Comparison of ENCODE assay signal across 27 cellular contexts in genomic region chr10:15797346-15797745, GRCh38.
"Had no signal": no experiment of that assay in that cellular context is flagged by ENCODE, and none has a peak within 500 bp of the region (broad histone marks: within the 10 kb centered on the region; RNA-seq: fewer than 3 reads in every experiment).

No MANE protein-coding gene starts in this region.

- H3K9me3 ChIP-seq: SJCRH30, SK-N-SH had no signal

- H3K4me3 ChIP-seq: Peyer's patch, SJCRH30 had no signal

- H3K4me1 ChIP-seq: Peyer's patch, SJCRH30 had no signal

- H3K27me3 ChIP-seq: Peyer's patch, SJCRH30 had no signal

- ATAC-seq: activated CD8-positive, alpha-beta T cell treated with anti-CD3 and anti-CD28 coated beads, Interleukin-2, amount 10 ng/mL, durations not matched to agents 7 days and 5 days; WTC11 had no signal

- H3K27ac Mint-ChIP-seq: activated CD8-positive, alpha-beta T cell treated with anti-CD3 and anti-CD28 coated beads, Interleukin-2, amount 10 ng/mL, durations not matched to agents 7 days and 5 days; activated naive CD8-positive, alpha-beta T cell; activated T-cell treated with anti-CD3 and anti-CD28 coated beads, Interleukin-2, amount 50 U/mL, for 24 hours; brain; T-helper 2 cell treated with Interferon-gamma antibody and Interleukin-4, amounts not matched to agents 5 μg/mL and 100 μg/mL, for 36 hours; WTC11 had no signal

- H3K27me3 Mint-ChIP-seq: activated naive CD8-positive, alpha-beta T cell; activated T-cell treated with anti-CD3 and anti-CD28 coated beads, Interleukin-2, amount 50 U/mL, for 24 hours; brain; central memory CD8-positive, alpha-beta T cell had no signal

- H3K36me3 Mint-ChIP-seq: WTC11 had no signal

- H3K27ac ChIP-seq: Peyer's patch, RWPE1, SJCRH30 had no signal

- H3K4me2 ChIP-seq: SK-N-SH had no signal

- H3K9ac ChIP-seq: SK-N-SH had no signal

- H3K4me3 Mint-ChIP-seq: activated CD8-positive, alpha-beta T cell treated with anti-CD3 and anti-CD28 coated beads, Interleukin-2, amount 10 ng/mL, durations not matched to agents 7 days and 5 days; activated naive CD8-positive, alpha-beta T cell; activated T-cell treated with anti-CD3 and anti-CD28 coated beads, Interleukin-2, amount 50 U/mL, for 24 hours; brain; central memory CD8-positive, alpha-beta T cell; T-helper 2 cell treated with Interferon-gamma antibody and Interleukin-4, amounts not matched to agents 5 μg/mL and 100 μg/mL, for 36 hours; WTC11 had no signal

- DNase-seq: activated CD4-positive, alpha-beta T cell treated with anti-CD3 and anti-CD28 coated beads for 48 hours; activated CD4-positive, alpha-beta T cell treated with anti-CD3 and anti-CD28 coated beads, Interleukin-2, amount 50 U/mL, for 4 hours; activated CD4-positive, CD25-positive, alpha-beta regulatory T cell treated with anti-CD3 and anti-CD28 coated beads, Interleukin-2, amount 50 U/mL, for 72 hours; activated CD8-positive, alpha-beta memory T cell treated with anti-CD3 and anti-CD28 coated beads, Interleukin-2, amount 50 U/mL, for 48 hours; activated CD8-positive, alpha-beta T cell treated with anti-CD3 and anti-CD28 coated beads, Interleukin-2, amount 10 ng/mL, durations not matched to agents 7 days and 5 days; activated effector memory CD4-positive, alpha-beta T cell treated with anti-CD3 and anti-CD28 coated beads, Interleukin-2, amount 50 U/mL, for 16 hours; activated naive CD4-positive, alpha-beta T cell treated with Interleukin-2 at 50 U/mL for 16 hours; activated T-cell treated with anti-CD3 and anti-CD28 coated beads, Interleukin-2, amount 50 U/mL, for 24 hours; amygdala; Kasumi-1; KBM-7; NCI-H1092 treated with DMSO at 0.1 percent for 48 hours; NCI-H1436; NCI-H1694 treated with DMSO at 0.1 percent for 48 hours; NCI-H2029 treated with DMSO at 0.1 percent for 48 hours; NCI-H510A treated with DMSO at 0.1 percent for 48 hours; Peyer's patch; Right ventricle myocardium superior; SJCRH30; SK-N-SH; T-helper 1 cell had no signal

- H3K9me3 Mint-ChIP-seq: activated T-cell treated with anti-CD3 and anti-CD28 coated beads, Interleukin-2, amount 50 U/mL, for 24 hours; central memory CD8-positive, alpha-beta T cell; WTC11 had no signal
